In the genomic region with DNA sequence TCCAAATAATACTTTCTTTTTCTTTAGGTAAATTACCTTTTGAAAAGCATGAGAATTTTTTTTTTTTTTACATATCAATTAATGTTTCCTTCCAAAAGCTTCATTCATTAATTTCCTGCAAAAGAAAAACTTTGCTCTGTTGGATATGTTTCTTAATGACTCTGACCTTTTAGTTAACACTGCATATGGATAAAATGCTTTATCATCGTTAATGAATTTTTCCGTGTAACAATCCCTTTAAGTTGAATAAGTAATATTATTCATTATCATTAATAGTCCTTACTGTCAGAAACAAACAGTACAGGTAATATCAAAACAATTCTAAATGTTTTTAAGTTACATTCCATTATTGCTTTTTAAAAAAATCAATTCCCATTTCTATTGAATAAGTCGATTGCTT, we compare ENCODE assay signal across 35 cellular contexts.
"Had no signal": no experiment of that assay in that cellular context is flagged by ENCODE, and none has a peak within 500 bp of the region (broad histone marks: within the 10 kb centered on the region; RNA-seq: fewer than 3 reads in every experiment).

No MANE protein-coding gene starts in this region.

- DNase-seq: Karpas-422, Kasumi-1, MG63, MM.1S, MV-4-11, NCI-H1048, NCI-H1092, NCI-H1092 treated with DMSO at 0.1 percent for 48 hours, NCI-H1105, NCI-H1105 treated with DMSO at 0.1 percent for 48 hours, NCI-H1417, NCI-H1417 treated with DMSO at 0.1 percent for 48 hours, NCI-H1436, NCI-H1436 treated with DMSO at 0.1 percent for 48 hours, NCI-H146, NCI-H1694, NCI-H1694 treated with DMSO at 0.1 percent for 48 hours, NCI-H187, NCI-H187 treated with DMSO at 0.1 percent for 48 hours, NCI-H1930, NCI-H2029, NCI-H2029 treated with DMSO at 0.1 percent for 48 hours, NCI-H2081, NCI-H2081 treated with DMSO at 0.1 percent for 48 hours, NCI-H2107, NCI-H2171, NCI-H2171 treated with DMSO at 0.1 percent for 48 hours, NCI-H2227 treated with DMSO at 0.1 percent for 48 hours, NCI-H226, NCI-H345, NCI-H446, NCI-H446 treated with DMSO at 0.1 percent for 48 hours, NCI-H510A, NCI-H510A treated with DMSO at 0.1 percent for 48 hours, NCI-H524 had no signal

- H3K4me3 ChIP-seq: MG63 had no signal

- H3K9me3 ChIP-seq: MG63 had no signal

- H3K27me3 ChIP-seq: MG63 had no signal

- H3K36me3 ChIP-seq: MG63 had no signal
